Comparison of ENCODE assay signal across 17 cellular contexts in genomic region chrX:29826651-29827206, GRCh38.
DNase-seq lines count a peak whose midpoint lies in the region; ATAC-seq, FAIRE-seq and TF ChIP-seq lines count a peak whose summit lies in the region.
"Had no signal": no experiment of that assay in that cellular context is flagged by ENCODE, and none has a peak within 500 bp of the region (broad histone marks: within the 10 kb centered on the region; RNA-seq: fewer than 3 reads in every experiment).

No MANE protein-coding gene starts in this region.

- BruUV-seq in PC-9 (replicated peaks; lab: Mats Ljungman, UMichigan): no TSS peak

- intact Hi-C loops in PC-9 (cut with micrococcal nuclease; ENCODE audit: unreplicated experiment): no loop called here

- no peaks in the 10 kb centered on the region for H3K9me2 ChIP-seq in PC-9 (ENCODE audit: insufficient read depth)

- H3K36me3 ChIP-seq in PC-9 (ENCODE audit: low read depth): no peaks in the 10 kb centered on the region
- H3K36me3 ChIP-seq: BE2C had no signal

- no peak overlapping the region for H3K4me2 ChIP-seq in PC-9
- H3K4me2 ChIP-seq: GM23338 had no signal

- no peaks in the 10 kb centered on the region for H3F3A ChIP-seq in PC-9 (ENCODE audit: insufficient read depth, low read depth)

- no peak overlapping the region for H3K4me3 ChIP-seq in astrocyte of the cerebellum (ENCODE audit: low read depth, low read length)
- no peak overlapping the region for H3K4me3 ChIP-seq in fibroblast of mammary gland (ENCODE audit: control insufficient read depth, low read depth, low read length)
- H3K4me3 ChIP-seq in PC-9: no peak overlapping the region
- H3K4me3 ChIP-seq: GM23338 had no signal

- H3K27me3 Mint-ChIP-seq in HFFc6 (ENCODE audit: insufficient read depth) (no peaks in the 10 kb centered on the region; the same call in 1 of the 2 replicates), osteocyte (ENCODE audit: unreplicated experiment) (no peaks in the 10 kb centered on the region)
- H3K27me3 Mint-ChIP-seq: CD4-positive, alpha-beta memory T cell had no signal

- FAIRE-seq in D721Med (lab: Jason Lieb, UNC): no peak
- FAIRE-seq: A204.1, GM18507, HepG2 had no signal

- TF ChIP-seq CTCF in HFFc6 (IDR thresholded peaks at IDR 0.05) (no peak), astrocyte of the cerebellum (IDR thresholded peaks at IDR 0.05; ENCODE audit: low read depth, low read length, missing control alignments) (no peak), fibroblast of mammary gland (conservative IDR thresholded peaks at IDR 0.05; ENCODE audit: control insufficient read depth, insufficient read depth, low read depth, low read length) (no peak), osteocyte (IDR thresholded peaks at IDR 0.05) (no peak), PC-9 (conservative IDR thresholded peaks at IDR 0.05) (no peak), D721Med (IDR thresholded peaks at IDR 0.05; ENCODE audit: insufficient read depth, missing control alignments) (no peak)

- H3K79me2 ChIP-seq in PC-9 (ENCODE audit: low read depth): no peaks in the 10 kb centered on the region

- no peaks in the 10 kb centered on the region for H3K4me1 ChIP-seq in PC-9 (replicated peaks; ENCODE audit: insufficient read depth)
- H3K4me1 ChIP-seq: BE2C had no signal

- DNase-seq in A172 (ENCODE audit: low spot score) (peak; percentile 8), HFFc6 (peak; percentile 9), astrocyte of the cerebellum (ENCODE audit: low read depth) (peak; percentile 41), fibroblast of mammary gland (ENCODE audit: low read depth) (peak; percentile 4), osteocyte (ENCODE audit: extremely low spot score, unreplicated experiment) (no peak), PC-9 (no peak), D721Med (ENCODE audit: insufficient read length, low spot score) (no peak)
- DNase-seq: BE2C, COR-L47, H7 had no signal

- H2AFZ ChIP-seq in PC-9: no peak overlapping the region
- H2AFZ ChIP-seq: GM23338 had no signal

- no peaks in the 10 kb centered on the region for H3K27me3 ChIP-seq in PC-9 (ENCODE audit: insufficient read depth, low read depth)
- H3K27me3 ChIP-seq: BE2C had no signal

- CTCF ChIA-PET in PC-9 (lab: Charles Lee): no interaction called here

- H3K9me3 ChIP-seq in PC-9 (ENCODE audit: insufficient read depth, low read depth): no peaks in the 10 kb centered on the region
- H3K9me3 ChIP-seq: BE2C had no signal

- in situ Hi-C loops in astrocyte of the cerebellum (cut with HindIII; ENCODE audit: low sequenced_read_pairs): no loop called here

- POLR2A ChIA-PET in PC-9 (lab: Charles Lee; ENCODE audit: unreplicated experiment): no interaction called here

- H3K27ac Mint-ChIP-seq in HFFc6 (no peak overlapping the region), osteocyte (ENCODE audit: unreplicated experiment) (no peak overlapping the region)
- H3K27ac Mint-ChIP-seq: GM23338 had no signal

- H3K9me3 Mint-ChIP-seq in HFFc6 (no peaks in the 10 kb centered on the region; the same call in 1 of the 2 replicates), osteocyte (ENCODE audit: unreplicated experiment) (no peaks in the 10 kb centered on the region)
- H3K9me3 Mint-ChIP-seq: GM23338 had no signal

- no peak overlapping the region for H3K4me3 Mint-ChIP-seq in HFFc6
- no peak overlapping the region for H3K4me3 Mint-ChIP-seq in osteocyte (ENCODE audit: unreplicated experiment)
- H3K4me3 Mint-ChIP-seq: CD4-positive, alpha-beta memory T cell; GM23338 had no signal

- H3K4me1 Mint-ChIP-seq in HFFc6 (ENCODE audit: low read depth) (peaks cover 7% of the 10 kb centered on the region; the same call in 1 of the 2 replicates), osteocyte (ENCODE audit: unreplicated experiment) (peaks cover 3% of the 10 kb centered on the region)
- H3K4me1 Mint-ChIP-seq: CD4-positive, alpha-beta memory T cell; GM23338 had no signal

- no peaks in the 10 kb centered on the region for H4K20me1 ChIP-seq in PC-9 (ENCODE audit: insufficient read depth)

- no peaks in the 10 kb centered on the region for H3K36me3 Mint-ChIP-seq in HFFc6 (ENCODE audit: low read depth)
- H3K36me3 Mint-ChIP-seq in osteocyte (ENCODE audit: unreplicated experiment): no peaks in the 10 kb centered on the region
- H3K36me3 Mint-ChIP-seq: CD4-positive, alpha-beta memory T cell had no signal

- ATAC-seq in HG03342 (IDR thresholded peaks at IDR 0.05; ENCODE audit: unreplicated experiment): no peak
- ATAC-seq: GM23338, HepG2 had no signal

- H3K27ac ChIP-seq in PC-9: no peak overlapping the region
- H3K27ac ChIP-seq: C4-2B had no signal

Comparison
In these comparisons a context has a peak if more than half of its experiments do, and no peak if none do; other contexts are left out.
1. DNase-seq: peak in A172 (single experiment), HFFc6 (single experiment), astrocyte of the cerebellum (single experiment) and fibroblast of mammary gland (single experiment); none in osteocyte (single experiment), PC-9 (0 of 2) and D721Med (single experiment).